19 cellular contexts compared by ENCODE assay signal in genomic region chr9:136154943-136155342, GRCh38. TPM values are rescaled to one million over a fixed set of nuclear protein-coding genes. Genes with fewer than 3 reads are reported as not detected.
A peak's percentile ranks its signal among the peaks of the same experiment; 100 is the strongest.
DNase-seq lines count a peak whose midpoint lies in the region; ATAC-seq and TF ChIP-seq lines count a peak whose summit lies in the region.
"Had no signal": no experiment of that assay in that cellular context is flagged by ENCODE, and none has a peak within 500 bp of the region (broad histone marks: within the 10 kb centered on the region; RNA-seq: fewer than 3 reads in every experiment).

No MANE protein-coding gene starts in this region.

- H2BK15ac ChIP-seq in neuronal stem cell (ENCODE audit: low read length) = peak overlapping the region; percentile 5

- POLR2A ChIA-PET in HEK293 (lab: Yijun Ruan, JAX) = no interaction called here

- H2AFZ ChIP-seq in neuronal stem cell (ENCODE audit: low read length) = no peak overlapping the region

- H3K27ac Mint-ChIP-seq in endothelial cell (ENCODE audit: unreplicated experiment) = peak overlapping the region; percentile 61
- H3K27ac Mint-ChIP-seq in activated naive CD4-positive, alpha-beta T cell treated with anti-CD3 and anti-CD28 coated beads for 36 hours = no peak overlapping the region

- intact Hi-C loops in activated naive CD4-positive, alpha-beta T cell treated with anti-CD3 and anti-CD28 coated beads for 36 hours (cut with micrococcal nuclease) = no loop called here
- intact Hi-C loops in aorta (cut with DNase I) = no loop called here

- H3K27me3 ChIP-seq in WERI-Rb-1 (ENCODE audit: insufficient read depth, low read depth, severe bottlenecking) = no peaks in the 10 kb centered on the region
- H3K27me3 ChIP-seq in neuronal stem cell (ENCODE audit: control insufficient read depth in 3 of 3, insufficient read depth in 3 of 3, low read depth in 1 of 3, low read length in 3 of 3) = peaks cover 0 to 75% (median 8%) of the 10 kb centered on the region in 3 experiments
- no peaks in the 10 kb centered on the region for H3K27me3 ChIP-seq in aorta (ENCODE audit: control insufficient read depth in 1 of 2, insufficient read depth in 2 of 2, low read length in 1 of 2)

- no CpG with 5 or more reads among the region's 14 CpGs for WGBS in neuronal stem cell (ENCODE audit: extremely low coverage in 2 of 2, insufficient read length in 2 of 2, insufficient replicate concordance in 1 of 2), 2 donors
- WGBS in aorta, 2 donors = 87 to 91% methylated on average over 14 of the region's 14 CpGs

- peaks cover 2% of the 10 kb centered on the region for H3K79me1 ChIP-seq in neuronal stem cell (ENCODE audit: low read depth, low read length)

- no peak overlapping the region for H2BK120ac ChIP-seq in neuronal stem cell (ENCODE audit: low read depth, low read length)

- H4K91ac ChIP-seq in neuronal stem cell (ENCODE audit: low read depth, low read length, poor library complexity) = no peak overlapping the region

- H3K9ac ChIP-seq in neuronal stem cell (ENCODE audit: low read depth, low read length, poor library complexity) = no peak overlapping the region

- H2AK5ac ChIP-seq in neuronal stem cell (ENCODE audit: low read depth, low read length) = no peak overlapping the region

- no peak overlapping the region for H3K4me3 Mint-ChIP-seq in endothelial cell (ENCODE audit: unreplicated experiment)
- H3K4me3 Mint-ChIP-seq in activated naive CD4-positive, alpha-beta T cell treated with anti-CD3 and anti-CD28 coated beads for 36 hours = no peak overlapping the region
- H3K4me3 Mint-ChIP-seq: CD4-positive, alpha-beta memory T cell had no signal

- H3K23ac ChIP-seq in neuronal stem cell (ENCODE audit: low read depth, low read length, poor library complexity) = no peak overlapping the region

- DNase-seq in WERI-Rb-1 (no peak), endothelial cell (ENCODE audit: low spot score) (no peak), neuronal stem cell (ENCODE audit: low spot score) (no peak), aorta (no peak)
- DNase-seq in activated naive CD4-positive, alpha-beta T cell treated with anti-CD3 and anti-CD28 coated beads for 36 hours = no peak
- DNase-seq: C1 segment of cervical spinal cord; Calu3; CD4-positive, alpha-beta memory T cell; COR-L47; DMS53; DMS79 treated with DMSO at 0.1 percent for 48 hours; GF-D8; GOT3 had no signal

- no peak overlapping the region for H3K4me3 ChIP-seq in HEK293 (ENCODE audit: low read depth, low read length)
- no peak overlapping the region for H3K4me3 ChIP-seq in WERI-Rb-1 (ENCODE audit: low read depth, low read length)
- no peak overlapping the region for H3K4me3 ChIP-seq in neuronal stem cell (ENCODE audit: low read length in 2 of 2)
- no peak overlapping the region for H3K4me3 ChIP-seq in aorta (ENCODE audit: low read length in 2 of 2)
- H3K4me3 ChIP-seq: HAP-1 had no signal

- no peak overlapping the region for H3K14ac ChIP-seq in neuronal stem cell (ENCODE audit: low read length)

- H4K8ac ChIP-seq in neuronal stem cell (ENCODE audit: low read depth, low read length) = no peak overlapping the region

- H3K36me3 ChIP-seq in HEK293 (ENCODE audit: control insufficient read depth in 2 of 2, insufficient read depth in 1 of 2, low read length in 2 of 2) = no peaks in the 10 kb centered on the region
- H3K36me3 ChIP-seq in WERI-Rb-1 = 0 out of 2 replicates have a peak, but pooled peaks cover 2% of the 10 kb centered on the region
- H3K36me3 ChIP-seq in neuronal stem cell (replicated peaks in 1 of 2; ENCODE audit: control insufficient read depth in 2 of 2, insufficient read depth in 2 of 2, low read length in 2 of 2) = no peaks in the 10 kb centered on the region
- H3K36me3 ChIP-seq in aorta (ENCODE audit: control insufficient read depth in 1 of 2, insufficient read depth in 2 of 2, low read length in 1 of 2) = no peaks in the 10 kb centered on the region
- H3K36me3 ChIP-seq: HAP-1 had no signal

- H3K4me1 ChIP-seq in HEK293 (ENCODE audit: control insufficient read depth, insufficient read depth, low read length) (no peaks in the 10 kb centered on the region), neuronal stem cell (ENCODE audit: control insufficient read depth in 2 of 2, insufficient read depth in 1 of 2, low read depth in 1 of 2, low read length in 2 of 2) (peaks cover 8 to 10% of the 10 kb centered on the region in 2 donors), aorta (ENCODE audit: control insufficient read depth in 1 of 2, insufficient read depth in 2 of 2, low read length in 2 of 2) (no peaks in the 10 kb centered on the region)
- H3K4me1 ChIP-seq: HAP-1 had no signal

- H3K36me3 Mint-ChIP-seq in endothelial cell (ENCODE audit: low read depth, unreplicated experiment) = no peaks in the 10 kb centered on the region
- H3K36me3 Mint-ChIP-seq in activated naive CD4-positive, alpha-beta T cell treated with anti-CD3 and anti-CD28 coated beads for 36 hours (ENCODE audit: low read depth) = no peaks in the 10 kb centered on the region
- H3K36me3 Mint-ChIP-seq: CD4-positive, alpha-beta memory T cell had no signal

- no peak overlapping the region for H2BK5ac ChIP-seq in neuronal stem cell (ENCODE audit: low read length)

- H3K9me3 Mint-ChIP-seq in endothelial cell (ENCODE audit: unreplicated experiment) = no peaks in the 10 kb centered on the region
- no peaks in the 10 kb centered on the region for H3K9me3 Mint-ChIP-seq in activated naive CD4-positive, alpha-beta T cell treated with anti-CD3 and anti-CD28 coated beads for 36 hours
- H3K9me3 Mint-ChIP-seq: CD4-positive, alpha-beta memory T cell had no signal

- no peak for ATAC-seq in aorta (ENCODE audit: low FRiP score)

- TF ChIP-seq CTCF in HEK293 (tag by site-specific recombination; IDR thresholded peaks at IDR 0.05) (no peak), WERI-Rb-1 (IDR thresholded peaks at IDR 0.05; ENCODE audit: low read depth, low read length) (no peak), endothelial cell (IDR thresholded peaks at IDR 0.05; ENCODE audit: unreplicated experiment) (no peak)

- H3K27ac ChIP-seq in HEK293 (ENCODE audit: extremely low read depth, low read depth, low read length) = no peak overlapping the region
- H3K27ac ChIP-seq in WERI-Rb-1 = peak overlapping the region; percentile 73
- no peak overlapping the region for H3K27ac ChIP-seq in neuronal stem cell (replicated peaks; ENCODE audit: low read length)
- H3K27ac ChIP-seq in aorta (ENCODE audit: low read depth in 1 of 2, low read length in 2 of 2) = no peak overlapping the region

- no peak overlapping the region for H3K4me2 ChIP-seq in neuronal stem cell (ENCODE audit: insufficient read depth, low read length, poor library complexity, severe bottlenecking)

- peak overlapping the region; percentile 15 for H3K18ac ChIP-seq in neuronal stem cell (ENCODE audit: low read length)

- no peaks in the 10 kb centered on the region for H3K9me3 ChIP-seq in HEK293 (ENCODE audit: control insufficient read depth, insufficient read depth, low read depth, low read length)
- H3K9me3 ChIP-seq in WERI-Rb-1 (ENCODE audit: severe bottlenecking) = no peaks in the 10 kb centered on the region
- H3K9me3 ChIP-seq in neuronal stem cell (replicated peaks in 1 of 2; ENCODE audit: control insufficient read depth in 2 of 2, insufficient read depth in 1 of 2, low read depth in 1 of 2, low read length in 2 of 2) = no peaks in the 10 kb centered on the region
- H3K9me3 ChIP-seq in aorta (ENCODE audit: control insufficient read depth, low read length) = no peaks in the 10 kb centered on the region
- H3K9me3 ChIP-seq: HAP-1 had no signal

- H3K27me3 Mint-ChIP-seq in endothelial cell (ENCODE audit: unreplicated experiment) = peaks cover 2% of the 10 kb centered on the region
- peaks cover 8% of the 10 kb centered on the region for H3K27me3 Mint-ChIP-seq in activated naive CD4-positive, alpha-beta T cell treated with anti-CD3 and anti-CD28 coated beads for 36 hours (ENCODE audit: low read depth)

- no peaks in the 10 kb centered on the region for H3K4me1 Mint-ChIP-seq in endothelial cell (ENCODE audit: unreplicated experiment)
- no peaks in the 10 kb centered on the region for H3K4me1 Mint-ChIP-seq in activated naive CD4-positive, alpha-beta T cell treated with anti-CD3 and anti-CD28 coated beads for 36 hours (ENCODE audit: low read depth)
- H3K4me1 Mint-ChIP-seq: CD4-positive, alpha-beta memory T cell had no signal

- no peak overlapping the region for H3K4ac ChIP-seq in neuronal stem cell (ENCODE audit: low read length)

- H2BK12ac ChIP-seq in neuronal stem cell (ENCODE audit: low read length) = no peak overlapping the region

- CTCF ChIA-PET in HEK293 (lab: Yijun Ruan, JAX) = interaction anchor here (1.1 kb wide), 1 partner anchor 14 kb away, joined by 4 read pairs; no protein-coding TSS in a partner anchor
- CTCF ChIA-PET in activated naive CD4-positive, alpha-beta T cell treated with anti-CD3 and anti-CD28 coated beads for 36 hours (lab: Charles Lee) = no interaction called here

TF ChIP-seq in HEK293, 187 proteins besides CTCF, POLR2A, EP300 and RAD21:
- no peak for TF ChIP-seq EGR2 (tag by site-specific recombination; IDR thresholded peaks at IDR 0.05; ENCODE audit: low read depth)
- peak; percentile 97 for TF ChIP-seq ZNF146 (tag by site-specific recombination; IDR thresholded peaks at IDR 0.05)

RNA-seq across cellular contexts. Expression of gene TMEM250, which starts 36.3 kb away (rescaled TPM):
- total RNA-seq in endothelial cell (ENCODE audit: unreplicated experiment) (33.6 TPM), aorta (10 to 100 TPM; 22.0 to 25.1 TPM)
- 23.6 TPM for polyA plus RNA-seq in neuronal stem cell (2013, experiment 1 of 2)
- 22.7 TPM for polyA plus RNA-seq in neuronal stem cell (2013, experiment 2 of 2)
- 10 to 100 TPM; 20.7 to 22.2 TPM for total RNA-seq in activated naive CD4-positive, alpha-beta T cell treated with anti-CD3 and anti-CD28 coated beads for 36 hours
- 10 to 100 TPM; 14.9 to 19.0 TPM for polyA plus RNA-seq in aorta

RNA-seq across cellular contexts. Expression of gene LHX3, which starts 50.0 kb away (rescaled TPM):
- total RNA-seq in endothelial cell (ENCODE audit: unreplicated experiment) (not detected), aorta (not detected)
- not detected for polyA plus RNA-seq in neuronal stem cell (2013, experiment 1 of 2)
- polyA plus RNA-seq in neuronal stem cell (2013, experiment 2 of 2) = not detected
- total RNA-seq in activated naive CD4-positive, alpha-beta T cell treated with anti-CD3 and anti-CD28 coated beads for 36 hours = not detected
- polyA plus RNA-seq in aorta = not detected
- total RNA-seq: A172; Calu3; CD4-positive, alpha-beta memory T cell; Daoy; G401 had no signal
- polyA plus RNA-seq: BJ; CD4-positive, alpha-beta memory T cell had no signal

RNA-seq across cellular contexts. Expression of gene NACC2, which starts 59.9 kb away (rescaled TPM):
- total RNA-seq in endothelial cell (ENCODE audit: unreplicated experiment) = 9.6 TPM
- polyA plus RNA-seq in neuronal stem cell (2013, experiment 1 of 2) = 4.9 TPM
- 5.0 TPM for polyA plus RNA-seq in neuronal stem cell (2013, experiment 2 of 2)
- 1 to 10 TPM; 3.4 to 3.5 TPM for total RNA-seq in activated naive CD4-positive, alpha-beta T cell treated with anti-CD3 and anti-CD28 coated beads for 36 hours
- 10 to 100 TPM; 51.3 to 61.0 TPM for total RNA-seq in aorta
- 10 to 100 TPM; 10.5 to 11.7 TPM for polyA plus RNA-seq in aorta
